ENCODE assay signal across 18 cellular contexts in genomic region chr3:131544557-131544956, GRCh38. TPM values are rescaled to one million over a fixed set of nuclear protein-coding genes. Genes with fewer than 3 reads are reported as not detected.
DNase-seq lines count a peak whose midpoint lies in the region; ATAC-seq, FAIRE-seq and TF ChIP-seq lines count a peak whose summit lies in the region.
"Had no signal": no experiment of that assay in that cellular context is flagged by ENCODE, and none has a peak within 500 bp of the region (broad histone marks: within the 10 kb centered on the region; RNA-seq: fewer than 3 reads in every experiment).

No MANE protein-coding gene starts in this region.

- WGBS in A549 (ENCODE audit: missing lambda C conversion rate), result 85% methylated on average over 2 of the region's 2 CpGs

- TF ChIP-seq EP300 in A549 (IDR thresholded peaks at IDR 0.05), result no peak

- no peaks in the 10 kb centered on the region for H3K36me3 ChIP-seq in rectal smooth muscle tissue (ENCODE audit: control insufficient read depth, insufficient read depth, low read length)

- FAIRE-seq in A549 (lab: Jason Lieb, UNC), result no peak
- FAIRE-seq: HepG2 had no signal

- H3K4me2 ChIP-seq in A549, result no peak overlapping the region; the same call in 2 of the 3 replicates

- H3K27ac ChIP-seq in A549, result peak overlapping the region; percentile 42 to 79
- peak overlapping the region; percentile 27 for H3K27ac ChIP-seq in rectal smooth muscle tissue (ENCODE audit: low read depth, low read length)

- no peak for DNase-seq in A549 (ENCODE audit: low read depth in 1 of 2, low spot score in 1 of 2)
- peak; percentile 4 for DNase-seq in DMS53 treated with DMSO at 0.1 percent for 48 hours (lab: John Stamatoyannopoulos, UW; ENCODE audit: unreplicated experiment)
- DNase-seq in epithelial cell of esophagus (ENCODE audit: low read depth), result peak; percentile 22
- DNase-seq in HCEC 1CT, result no peak
- DNase-seq in stimulated activated CD4-positive, alpha-beta T cell treated with anti-CD3 and anti-CD28 coated beads, Interleukin-2, amount 100 ng/mL, for 48 hours, result no peak
- DNase-seq: AML-193, GDM1, H9, KBM-7, NCI-H1105, NCI-H510A, NCI-H748 treated with DMSO at 0.1 percent for 48 hours, OCI-M1, RPMI8226, SIG-M5 had no signal

- H3K4me1 ChIP-seq in A549 (peaks cover 13% of the 10 kb centered on the region; the same call in 2 of the 3 replicates), rectal smooth muscle tissue (ENCODE audit: control insufficient read depth, insufficient read depth, low read length) (peaks cover 6% of the 10 kb centered on the region)

- ATAC-seq in A549 (no peak), HG03097 (IDR thresholded peaks at IDR 0.05; ENCODE audit: low FRiP score, unreplicated experiment) (no peak)
- ATAC-seq: HepG2 had no signal

- TF ChIP-seq RAD21 in A549 (conservative IDR thresholded peaks at IDR 0.05 in 1 of 2, IDR thresholded peaks at IDR 0.05 in 1 of 2), result no peak

- POLR2A ChIA-PET in A549 (lab: Yijun Ruan, JAX), result no interaction called here

- no peak overlapping the region for H3K9ac ChIP-seq in rectal smooth muscle tissue (ENCODE audit: low read length)

- no peak for TF ChIP-seq CTCF in A549 (IDR thresholded peaks at IDR 0.05)
- TF ChIP-seq CTCF in epithelial cell of esophagus (IDR thresholded peaks at IDR 0.05; ENCODE audit: insufficient read depth, low read depth, low read length, missing control alignments), result no peak

- no peak for TF ChIP-seq POLR2A in A549 (IDR thresholded peaks at IDR 0.05; ENCODE audit: low read length)

- H3K27me3 ChIP-seq in rectal smooth muscle tissue (ENCODE audit: control insufficient read depth, insufficient read depth, low read length), result no peaks in the 10 kb centered on the region

- H3K4me3 ChIP-seq in A549, result no peak overlapping the region
- no peak overlapping the region for H3K4me3 ChIP-seq in epithelial cell of esophagus (ENCODE audit: low read length)
- no peak overlapping the region for H3K4me3 ChIP-seq in rectal smooth muscle tissue (ENCODE audit: low read length)

- no peaks in the 10 kb centered on the region for H3K9me3 ChIP-seq in A549

- CTCF ChIA-PET in A549 (lab: Yijun Ruan, JAX), result interaction anchor here (1.8 kb wide), 1 partner anchor 485 kb away, joined by 4 read pairs; no protein-coding TSS in a partner anchor

TF ChIP-seq in A549, 52 proteins besides CTCF, POLR2A, EP300 and RAD21:
- no peak for TF ChIP-seq KDM1A (IDR thresholded peaks at IDR 0.05; ENCODE audit: low read depth)
- no peak for TF ChIP-seq SMC3 (IDR thresholded peaks at IDR 0.05)
- TF ChIP-seq FOXS1 (CRISPR knock-in tag; IDR thresholded peaks at IDR 0.05), result no peak
- TF ChIP-seq POLR2AphosphoS2 (conservative IDR thresholded peaks at IDR 0.05; ENCODE audit: low read length), result no peak
- no peak for TF ChIP-seq GATA3 (IDR thresholded peaks at IDR 0.05; ENCODE audit: borderline replicate concordance)
- TF ChIP-seq JUNB (IDR thresholded peaks at IDR 0.05), result no peak
- TF ChIP-seq HEYL (CRISPR knock-in tag; IDR thresholded peaks at IDR 0.05), result no peak
- no peak for TF ChIP-seq MAX (IDR thresholded peaks at IDR 0.05)
- no peak for TF ChIP-seq MYC (IDR thresholded peaks at IDR 0.05; ENCODE audit: borderline replicate concordance, low read length)
- TF ChIP-seq PBX3 (IDR thresholded peaks at IDR 0.05), result no peak
- TF ChIP-seq REST (IDR thresholded peaks at IDR 0.05), result no peak
- TF ChIP-seq HOXB5 (CRISPR knock-in tag; IDR thresholded peaks at IDR 0.05), result no peak
- TF ChIP-seq E2F6 (IDR thresholded peaks at IDR 0.05; ENCODE audit: borderline replicate concordance, low read depth), result no peak

RNA-seq across cellular contexts. Expression of gene MRPL3, which starts 41.8 kb away (rescaled TPM):
- 209 and 215 TPM in 2 replicates for polyA plus RNA-seq in A549 (2011; rRNA removed)
- 69.7 and 79.9 TPM in 2 replicates for polyA plus RNA-seq in A549 (2012; cell fraction: cytosol; rRNA removed)
- polyA plus RNA-seq in A549 (2012; cell fraction: nucleus; rRNA removed), result 37.9 and 44.1 TPM in 2 replicates
- 102 to 123 TPM (median 108 TPM) in 3 replicates for polyA plus RNA-seq in A549 (2017; fragmentation: RNase III; extraction: RNeasy Plus Mini Kit Qiagen cat#74134 plus additional on column Dnase treatment)
- 79.2 and 80.9 TPM in 2 replicates for polyA minus RNA-seq in A549 (2011; rRNA and poly(A)+ RNA removed)

Comparison
In these comparisons a context has a peak if more than half of its experiments do, and no peak if none do; other contexts are left out.
1. DNase-seq: peak in DMS53 treated with DMSO at 0.1 percent for 48 hours (single experiment) and epithelial cell of esophagus (single experiment); none in A549 (0 of 2), HCEC 1CT (single experiment) and stimulated activated CD4-positive, alpha-beta T cell treated with anti-CD3 and anti-CD28 coated beads, Interleukin-2, amount 100 ng/mL, for 48 hours (0 of 2).